8 cellular contexts compared by ENCODE assay signal in genomic region chr9:34049630-34050384, GRCh38. TPM values are rescaled to one million over a fixed set of nuclear protein-coding genes. Genes with fewer than 3 reads are reported as not detected.
A peak's percentile ranks its signal among the peaks of the same experiment; 100 is the strongest.
DNase-seq lines count a peak whose midpoint lies in the region; ATAC-seq, FAIRE-seq and TF ChIP-seq lines count a peak whose summit lies in the region.

No MANE protein-coding gene starts in this region.

- H3K27ac ChIP-seq in GM23338 (ENCODE audit: low read depth) (peak overlapping the region; percentile 99), H1 (ENCODE audit: low read depth, low read length) (peak overlapping the region; percentile 100)

- no peak overlapping the region for H2BK120ac ChIP-seq in H1 (replicated peaks; ENCODE audit: low read depth, low read length)

- ATAC-seq in GM23338 (peak; percentile 8), GM18861 (IDR thresholded peaks at IDR 0.05; ENCODE audit: unreplicated experiment) (no peak), HG03439 (IDR thresholded peaks at IDR 0.05; ENCODE audit: unreplicated experiment) (no peak)

- peaks cover 11% of the 10 kb centered on the region for H3K27me3 Mint-ChIP-seq in GM23338 (ENCODE audit: insufficient read depth, low read depth, poor library complexity)

- H4K91ac ChIP-seq in H1 (replicated peaks; ENCODE audit: insufficient read length, low read length): no peak overlapping the region

- H3K9me3 Mint-ChIP-seq in GM23338: no peaks in the 10 kb centered on the region; the same call in 2 of the 3 replicates

- H4K8ac ChIP-seq in H1 (ENCODE audit: extremely low read depth, insufficient read depth, low read length): no peak overlapping the region

- FAIRE-seq in H1 (lab: Jason Lieb, UNC) (no peak), frontal cortex (lab: Jason Lieb, UNC) (no peak)

- 52% methylated on average over 18 of the region's 18 CpGs; no CpG with 5 or more reads in 1 of the 2 experiments for WGBS in H1 (ENCODE audit: extremely low coverage in 1 of 2, insufficient coverage in 1 of 2, insufficient read length in 1 of 2, insufficient replicate concordance in 2 of 2, low coverage in 1 of 2, low lambda C conversion rate in 2 of 2, missing lambda C conversion rate in 1 of 2), 2 experiments

- H3K36me3 Mint-ChIP-seq in GM23338 (ENCODE audit: low read depth): no peaks in the 10 kb centered on the region; the same call in 1 of the 3 replicates

- H2AK5ac ChIP-seq in H1 (ENCODE audit: low read depth, low read length): no peak overlapping the region

- no peaks in the 10 kb centered on the region for H3K79me1 ChIP-seq in H1 (ENCODE audit: low read depth, low read length)

- H3K4me1 Mint-ChIP-seq in GM23338: peaks cover 24% of the 10 kb centered on the region

- peak overlapping the region; percentile 99 for H3K4me3 ChIP-seq in GM23338
- H3K4me3 ChIP-seq in H1 (ENCODE audit: extremely low read depth in 1 of 4, insufficient read depth in 2 of 4, low read depth in 3 of 4, low read length in 4 of 4): peak overlapping the region; percentile 75 to 97 (median 91); a peak in 7 of 8 replicates
- H3K4me3 ChIP-seq in neuron (ENCODE audit: low read length): peak overlapping the region; percentile 91

- H3K18ac ChIP-seq in H1 (ENCODE audit: extremely low read depth, low read length): peak overlapping the region; percentile 63; the same call in 1 of the 2 replicates

- TF ChIP-seq POLR2A in H1 (IDR thresholded peaks at IDR 0.05; ENCODE audit: control extremely low read depth in 1 of 2, low read depth in 2 of 2, low read length in 2 of 2): no peak

- peak overlapping the region; percentile 95 for H3K4me3 Mint-ChIP-seq in GM23338

- H3K23me2 ChIP-seq in H1 (ENCODE audit: low read depth, low read length): no peaks in the 10 kb centered on the region

- H2AFZ ChIP-seq in GM23338 (peak overlapping the region; percentile 40; the same call in 1 of the 2 replicates), H1 (ENCODE audit: low read length) (peak overlapping the region; percentile 46; the same call in 1 of the 2 replicates), neuron (ENCODE audit: low read depth, low read length) (peak overlapping the region; percentile 56)

- DNase-seq in GM23338 (ENCODE audit: low spot score): peak; percentile 43
- DNase-seq in OCI-M2 (lab: John Stamatoyannopoulos, UW; ENCODE audit: unreplicated experiment): peak; percentile 35
- DNase-seq in H1 (ENCODE audit: low read depth in 1 of 2, low spot score in 2 of 2): peak in 1 of 2 experiments; percentile 51
- DNase-seq in frontal cortex (ENCODE audit: low spot score in 2 of 2): no peak
- DNase-seq in KBM-7: no peak

- no peak for TF ChIP-seq CTCF in GM23338 (conservative IDR thresholded peaks at IDR 0.05; ENCODE audit: low read depth in 2 of 2)
- no peak for TF ChIP-seq CTCF in H1 (IDR thresholded peaks at IDR 0.05; ENCODE audit: control extremely low read depth in 1 of 3, insufficient read depth in 1 of 3, low read depth in 1 of 3, low read length in 3 of 3)

- peak overlapping the region in 3 of 4 experiments; percentile 34 to 99 (median 99); a peak in 5 of 7 replicates for H3K9ac ChIP-seq in H1 (replicated peaks in 1 of 4; ENCODE audit: extremely low read depth in 1 of 4, low read depth in 3 of 4, low read length in 3 of 4)

- no peaks in the 10 kb centered on the region for H3K27me3 ChIP-seq in GM23338 (ENCODE audit: insufficient read depth)
- H3K27me3 ChIP-seq in H1 (replicated peaks in 1 of 4; ENCODE audit: control insufficient read depth in 3 of 4, extremely low read depth in 1 of 4, insufficient read depth in 3 of 4, low read length in 3 of 4): no peaks in the 10 kb centered on the region
- H3K27me3 ChIP-seq in neuron (ENCODE audit: insufficient read depth, low read length): no peaks in the 10 kb centered on the region

- H3K27ac Mint-ChIP-seq in GM23338: peak overlapping the region; percentile 100

- H3K79me2 ChIP-seq in GM23338 (replicated peaks; ENCODE audit: insufficient read depth): peaks cover 38% of the 10 kb centered on the region
- H3K79me2 ChIP-seq in H1 (ENCODE audit: control insufficient read depth in 1 of 2, insufficient read depth in 2 of 2, low read length in 2 of 2): peaks cover 27 to 34% of the 10 kb centered on the region in 2 experiments

- no peak overlapping the region for H2BK20ac ChIP-seq in H1 (ENCODE audit: low read length)

- H4K20me1 ChIP-seq in GM23338 (replicated peaks; ENCODE audit: insufficient read depth): peaks cover 28% of the 10 kb centered on the region
- peaks cover 0 to 5% of the 10 kb centered on the region in 2 experiments for H4K20me1 ChIP-seq in H1 (replicated peaks in 1 of 2; ENCODE audit: control insufficient read depth in 1 of 2, insufficient read depth in 2 of 2, low read length in 2 of 2)

- H4K5ac ChIP-seq in H1 (ENCODE audit: insufficient read length, low read depth, low read length): peak overlapping the region; percentile 18

- no peak for TF ChIP-seq RAD21 in H1 (IDR thresholded peaks at IDR 0.05 in 1 of 2, conservative IDR thresholded peaks at IDR 0.05 in 1 of 2; ENCODE audit: low read depth in 2 of 2, low read length in 2 of 2)

- H2BK15ac ChIP-seq in H1 (ENCODE audit: low read length): no peak overlapping the region

- no peak overlapping the region for H3K4ac ChIP-seq in H1 (replicated peaks; ENCODE audit: insufficient read length, low read depth, low read length)

- in situ Hi-C loops in KBM-7 (cut with MboI; ENCODE audit: low pct_unique_long_range_greater_than_20kb, low sequenced_read_pairs): no loop called here

- H3K9me3 ChIP-seq in H1 (ENCODE audit: insufficient read depth in 2 of 2, low read depth in 1 of 2, low read length in 1 of 2): no peaks in the 10 kb centered on the region
- no peaks in the 10 kb centered on the region for H3K9me3 ChIP-seq in neuron (ENCODE audit: low read length)

- CTCF ChIA-PET in H1 (lab: Charles Lee; ENCODE audit: partially characterized antibody): interaction anchor here (0.6 to 2.7 kb wide), 4 partner anchors 21 to 232 kb away, joined by 3 to 9 read pairs (median 4); no protein-coding TSS in a partner anchor

- H3K4me1 ChIP-seq in GM23338 (ENCODE audit: insufficient read depth) (peaks cover 35% of the 10 kb centered on the region), H1 (replicated peaks in 1 of 4; ENCODE audit: control insufficient read depth in 3 of 4, insufficient read depth in 4 of 4, low read length in 3 of 4) (peaks cover 0 to 15% (median 6%) of the 10 kb centered on the region in 4 experiments; a peak in 4 of 7 replicates), neuron (ENCODE audit: insufficient read depth, low read length) (peaks cover 19% of the 10 kb centered on the region)

- H3K4me2 ChIP-seq in GM23338 (peak overlapping the region; percentile 80), H1 (ENCODE audit: insufficient read depth in 1 of 2, low read depth in 2 of 2, low read length in 2 of 2) (peak overlapping the region; percentile 89 to 97)

- H3K36me3 ChIP-seq in GM23338 (ENCODE audit: insufficient read depth): no peaks in the 10 kb centered on the region; the same call in 1 of the 2 replicates
- H3K36me3 ChIP-seq in H1 (ENCODE audit: control insufficient read depth in 2 of 4, insufficient read depth in 4 of 4, low read length in 3 of 4): no peaks in the 10 kb centered on the region
- no peaks in the 10 kb centered on the region for H3K36me3 ChIP-seq in neuron (ENCODE audit: insufficient read depth, low read length)

- H2BK5ac ChIP-seq in H1 (ENCODE audit: low read depth, low read length): peak overlapping the region; percentile 99

- no peak overlapping the region for H3K23ac ChIP-seq in H1 (ENCODE audit: insufficient read length)

- H3K14ac ChIP-seq in H1 (ENCODE audit: insufficient read length): no peak overlapping the region

- no peak overlapping the region for H3K56ac ChIP-seq in H1 (replicated peaks; ENCODE audit: insufficient read length, low read depth, low read length)

- H3F3A ChIP-seq in GM23338 (replicated peaks; ENCODE audit: low read depth): peaks cover 8% of the 10 kb centered on the region; the same call in 1 of the 2 replicates

- H2BK12ac ChIP-seq in H1 (ENCODE audit: low read depth, low read length): no peak overlapping the region

- no peak for TF ChIP-seq EP300 in H1 (IDR thresholded peaks at IDR 0.05; ENCODE audit: borderline replicate concordance in 1 of 2, low read depth in 2 of 2, low read length in 2 of 2)

- POLR2A ChIA-PET in H1 (lab: Charles Lee; ENCODE audit: partially characterized antibody): interaction anchor here (0.5 to 3.5 kb wide), 23 partner anchors 9 to 328 kb away, joined by 3 to 27 read pairs (median 8); partner anchors contain the start of gene UBAP1

- no peaks in the 10 kb centered on the region for H3K9me2 ChIP-seq in GM23338 (ENCODE audit: insufficient read depth)

TF ChIP-seq in GM23338, 12 proteins besides CTCF, POLR2A, EP300 and RAD21:
- no peak for TF ChIP-seq EZH2phosphoT487 (IDR thresholded peaks at IDR 0.05; ENCODE audit: unreplicated experiment)
- no peak for TF ChIP-seq CREB1 (CRISPR knock-in tag; IDR thresholded peaks at IDR 0.05; ENCODE audit: low read depth)
- TF ChIP-seq ZNF114 (CRISPR knock-in tag; IDR thresholded peaks at IDR 0.05): no peak
TF ChIP-seq in GM23338: peak in this region for 0.

TF ChIP-seq in H1, 55 proteins besides CTCF, POLR2A, EP300 and RAD21:
- TF ChIP-seq, protein P1, sequence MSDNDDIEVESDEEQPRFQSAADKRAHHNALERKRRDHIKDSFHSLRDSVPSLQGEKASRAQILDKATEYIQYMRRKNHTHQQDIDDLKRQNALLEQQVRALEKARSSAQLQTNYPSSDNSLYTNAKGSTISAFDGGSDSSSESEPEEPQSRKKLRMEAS (IDR thresholded peaks at IDR 0.05): 0 out of 2 replicates have a peak, but pooled peaks have one; percentile 20
- TF ChIP-seq CHD2 (IDR thresholded peaks at IDR 0.05; ENCODE audit: low read length) (no peak), RBBP5 (IDR thresholded peaks at IDR 0.05; ENCODE audit: borderline replicate concordance, low read depth, low read length) (peak; percentile 38; the same call in 1 of the 2 replicates), SIX5 (IDR thresholded peaks at IDR 0.05; ENCODE audit: low read depth, low read length) (no peak)

RNA-seq across cellular contexts. Expression of gene UBAP2, which starts 1.1 kb away (rescaled TPM):
- total RNA-seq in GM23338 (2014; rRNA removed; shearing (Covaris generic)): 51.7 and 56.4 TPM in 2 replicates
- polyA plus RNA-seq in GM23338 (2016; fragmentation: Nextera tagmentation; extraction: Ambion mirVana) (47.4 and 57.7 TPM in 2 replicates), H1 (2011; rRNA removed) (81.4 and 88.2 TPM in 2 replicates)
- total RNA-seq in H1 (2021; fragmentation: NEBNext Ultra II Directional; extraction: Animal tissue kit (Norgen Biotek cat#: 25700)): 72.0 and 75.0 TPM in 2 replicates
- 37.6 TPM for polyA plus RNA-seq in H1 (2011; cell fraction: cytosol; rRNA removed)
- 102 TPM for polyA plus RNA-seq in H1 (2011; cell fraction: nucleus; rRNA removed)
- polyA plus RNA-seq in H1 (2012, experiment 1 of 2): 50.9 to 59.2 TPM (median 53.6 TPM) in 4 replicates
- 24.9 TPM for polyA plus RNA-seq in H1 (2012, experiment 2 of 2)
- polyA plus RNA-seq in H1 (2013, experiment 1 of 2): 45.0 TPM
- 43.8 TPM for polyA plus RNA-seq in H1 (2013, experiment 2 of 2)
- 52.1 and 53.7 TPM in 2 replicates for polyA minus RNA-seq in H1 (2011; rRNA and poly(A)+ RNA removed)
- 32.0 TPM for polyA minus RNA-seq in H1 (2011; cell fraction: cytosol; rRNA and poly(A)+ RNA removed)
- polyA minus RNA-seq in H1 (2011; cell fraction: nucleus; rRNA and poly(A)+ RNA removed): 63.7 TPM
- 66.0 TPM for total RNA-seq in frontal cortex

Comparison
In these comparisons a context has a peak if more than half of its experiments do, and no peak if none do; other contexts are left out.
1. DNase-seq: peak in GM23338 (single experiment) and OCI-M2 (single experiment); none in frontal cortex (0 of 2) and KBM-7 (single experiment).
2. Peak in every context shown above with its lines, with median percentiles within 50 percentile points of each other: H2AFZ ChIP-seq and H3K4me3 ChIP-seq.